16 cellular contexts compared by ENCODE assay signal in the genomic region with DNA sequence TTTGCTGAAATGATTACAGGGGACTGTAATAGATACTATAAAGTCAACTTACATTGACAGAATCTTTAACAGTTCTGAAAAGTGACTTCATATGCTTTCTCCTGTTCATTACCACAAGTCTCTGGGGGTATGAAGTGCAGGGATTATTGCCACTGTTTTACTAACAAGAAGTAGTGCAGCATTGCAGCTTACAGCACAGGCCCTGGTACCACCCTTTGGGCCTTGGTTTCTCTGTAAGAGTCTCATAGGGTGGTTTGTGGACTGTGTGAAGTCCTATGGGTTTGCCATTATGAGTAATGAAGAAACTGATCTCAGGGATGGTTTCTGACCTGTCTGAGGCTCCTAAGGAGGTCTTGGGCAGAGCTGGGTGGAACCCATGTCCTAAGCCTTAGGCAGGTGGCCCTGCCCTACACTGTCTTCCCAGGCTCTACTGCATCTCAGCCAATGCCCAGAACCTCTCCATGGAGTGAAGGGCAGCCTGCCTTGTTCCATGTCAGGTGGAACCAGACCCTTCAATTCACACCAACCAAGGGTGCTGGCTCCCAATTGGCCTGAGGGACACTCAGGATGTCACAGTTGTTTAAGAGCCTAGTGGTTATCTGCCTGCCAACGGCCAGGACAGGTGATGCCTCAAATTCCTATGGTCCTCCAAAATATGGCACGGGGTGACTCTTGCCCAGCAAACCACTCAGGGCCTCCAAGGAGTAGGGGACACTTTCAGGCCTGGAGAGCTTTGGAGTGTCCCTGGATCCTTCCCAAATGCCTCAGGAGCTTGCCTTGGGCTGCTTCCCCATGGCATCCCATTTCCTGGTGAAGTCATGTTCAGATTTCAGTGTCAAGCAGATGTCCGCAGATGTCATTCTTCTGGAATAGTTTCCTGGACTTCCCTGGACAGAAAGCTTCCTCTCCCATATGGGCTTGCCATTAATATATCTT.
DNase-seq lines count a peak whose midpoint lies in the region; ATAC-seq, FAIRE-seq and TF ChIP-seq lines count a peak whose summit lies in the region.
"Had no signal": no experiment of that assay in that cellular context is flagged by ENCODE, and none has a peak within 500 bp of the region (broad histone marks: within the 10 kb centered on the region; RNA-seq: fewer than 3 reads in every experiment).

No MANE protein-coding gene starts in this region.

- H4K8ac ChIP-seq in H9 (replicated peaks; ENCODE audit: insufficient read length, low read depth, low read length) = no peak overlapping the region

- H3K4ac ChIP-seq in H9 (ENCODE audit: low read depth, low read length) = no peak overlapping the region

- H3K4me1 ChIP-seq in psoas muscle (peaks cover 4% of the 10 kb centered on the region), H9 (ENCODE audit: insufficient read depth, low read length) (no peaks in the 10 kb centered on the region), MM.1S (ENCODE audit: low read length) (no peaks in the 10 kb centered on the region)
- H3K4me1 ChIP-seq: BE2C had no signal

- FAIRE-seq in bronchial epithelial cell (lab: Jason Lieb, UNC) = peak; percentile 40
- FAIRE-seq: A204.1, GM12891, K562 had no signal

- no peak overlapping the region for H3K23ac ChIP-seq in H9 (ENCODE audit: insufficient read length, low read depth, low read length)

- H3T11ph ChIP-seq in H9 (ENCODE audit: low read length) = no peak overlapping the region

- no peaks in the 10 kb centered on the region for H3K79me1 ChIP-seq in H9 (ENCODE audit: insufficient read depth, low read depth, low read length, poor library complexity, severe bottlenecking)

- H3K18ac ChIP-seq in H9 (ENCODE audit: insufficient read length, low read depth, low read length) = no peak overlapping the region

- no peak overlapping the region for H2BK20ac ChIP-seq in H9 (ENCODE audit: low read depth, low read length, poor library complexity, severe bottlenecking)

- no peak overlapping the region for H4K91ac ChIP-seq in H9 (ENCODE audit: insufficient read length, low read depth, low read length)

- H3F3A ChIP-seq in MM.1S (ENCODE audit: insufficient read depth, low read length) = no peaks in the 10 kb centered on the region

- H3K79me2 ChIP-seq in H9 (ENCODE audit: insufficient read depth, low read length) (no peaks in the 10 kb centered on the region), MM.1S (ENCODE audit: low read length) (no peaks in the 10 kb centered on the region)

- no peak overlapping the region for H2AFZ ChIP-seq in H9 (ENCODE audit: low read length)
- no peak overlapping the region for H2AFZ ChIP-seq in MM.1S (ENCODE audit: low read length)

- peak overlapping the region; percentile 68 for H3K27ac ChIP-seq in psoas muscle
- no peak overlapping the region for H3K27ac ChIP-seq in H9 (ENCODE audit: insufficient read length, low read depth, low read length)
- no peak overlapping the region for H3K27ac ChIP-seq in CD4-positive, alpha-beta T cell (ENCODE audit: low read depth, low read length)
- H3K27ac ChIP-seq in MM.1S (ENCODE audit: low read length) = no peak overlapping the region

- no peak overlapping the region for H3K27ac Mint-ChIP-seq in stimulated activated naive B cell treated with anti-CD40 and anti-IgM and Interleukin-4, amounts not matched to agents 10 μg/mL and 1 μg/mL and 100 μg/mL, for 72 hours
- no peak overlapping the region for H3K27ac Mint-ChIP-seq in H9
- no peak overlapping the region for H3K27ac Mint-ChIP-seq in CD4-positive, alpha-beta T cell

- no peak overlapping the region for H2BK15ac ChIP-seq in H9 (ENCODE audit: low read depth, low read length)

- H2BK5ac ChIP-seq in H9 (ENCODE audit: insufficient read length, low read length) = no peak overlapping the region

- CTCF ChIA-PET in CD4-positive, alpha-beta T cell (lab: Charles Lee) = no interaction called here

- H4K20me1 ChIP-seq in H9 (ENCODE audit: control insufficient read depth, insufficient read depth, insufficient read length) (no peaks in the 10 kb centered on the region), MM.1S (ENCODE audit: insufficient read depth, low read length) (no peaks in the 10 kb centered on the region)

- H3K9me2 ChIP-seq in MM.1S (replicated peaks; ENCODE audit: insufficient read depth, low read length) = no peaks in the 10 kb centered on the region

- no peak overlapping the region for H3K56ac ChIP-seq in H9 (ENCODE audit: insufficient read length, low read depth, low read length)

- no peak overlapping the region for H4K5ac ChIP-seq in H9 (ENCODE audit: insufficient read length, low read depth, low read length)

- peaks cover 5 to 9% of the 10 kb centered on the region in 2 donors for H3K27me3 Mint-ChIP-seq in stimulated activated naive B cell treated with anti-CD40 and anti-IgM and Interleukin-4, amounts not matched to agents 10 μg/mL and 1 μg/mL and 100 μg/mL, for 72 hours
- peaks cover 3% of the 10 kb centered on the region for H3K27me3 Mint-ChIP-seq in H9 (ENCODE audit: low read depth)
- no peaks in the 10 kb centered on the region for H3K27me3 Mint-ChIP-seq in CD4-positive, alpha-beta T cell

- H2BK120ac ChIP-seq in H9 (ENCODE audit: low read depth, low read length, poor library complexity, severe bottlenecking) = no peak overlapping the region

- H3K14ac ChIP-seq in H9 (ENCODE audit: insufficient read depth, low read length) = no peak overlapping the region

- H3K9me3 ChIP-seq in psoas muscle (no peaks in the 10 kb centered on the region), H9 (ENCODE audit: control insufficient read depth, low read depth, low read length) (no peaks in the 10 kb centered on the region), MM.1S (replicated peaks; ENCODE audit: insufficient read depth, low read length) (no peaks in the 10 kb centered on the region)
- no peaks in the 10 kb centered on the region for H3K9me3 ChIP-seq in CD4-positive, alpha-beta T cell (ENCODE audit: control insufficient read depth, low read length)
- H3K9me3 ChIP-seq: BE2C had no signal

- ATAC-seq in HG02885 (IDR thresholded peaks at IDR 0.05; ENCODE audit: poor library complexity, unreplicated experiment) (peak; percentile 39), psoas muscle (peak; percentile 66 to 82 (median 72)), HG03521 (IDR thresholded peaks at IDR 0.05; ENCODE audit: unreplicated experiment) (no peak)
- peak; percentile 48 to 57 for ATAC-seq in stimulated activated naive B cell treated with anti-CD40 and anti-IgM and Interleukin-4, amounts not matched to agents 10 μg/mL and 1 μg/mL and 100 μg/mL, for 72 hours (replicated peaks)
- no peak for ATAC-seq in CD4-positive, alpha-beta T cell (ENCODE audit: poor library complexity)
- ATAC-seq: HCT116, K562 had no signal

- H3K27me3 ChIP-seq in bronchial epithelial cell (ENCODE audit: control insufficient read depth, insufficient read depth, low read length) (no peaks in the 10 kb centered on the region), psoas muscle (ENCODE audit: insufficient read depth in 3 of 3, low read length in 2 of 3) (no peaks in the 10 kb centered on the region), H9 (ENCODE audit: insufficient read depth, low read length) (no peaks in the 10 kb centered on the region), MM.1S (replicated peaks; ENCODE audit: insufficient read depth, low read length) (no peaks in the 10 kb centered on the region)
- H3K27me3 ChIP-seq in CD4-positive, alpha-beta T cell (ENCODE audit: control insufficient read depth, insufficient read depth, low read length) = no peaks in the 10 kb centered on the region
- H3K27me3 ChIP-seq: BE2C had no signal

- H3K23me2 ChIP-seq in H9 (ENCODE audit: insufficient read length, low read depth, low read length, poor library complexity, severe bottlenecking) = no peaks in the 10 kb centered on the region

- POLR2A ChIA-PET in CD4-positive, alpha-beta T cell (lab: Charles Lee) = no interaction called here

- intact Hi-C loops in psoas muscle (cut with DNase I) = no loop called here
- intact Hi-C loops in CD4-positive, alpha-beta T cell (cut with DNase I, micrococcal nuclease) = no loop called here

- no peak for TF ChIP-seq CTCF in bronchial epithelial cell (IDR thresholded peaks at IDR 0.05; ENCODE audit: insufficient read depth, low read length, severe bottlenecking)
- TF ChIP-seq CTCF in psoas muscle (IDR thresholded peaks at IDR 0.05) = no peak
- TF ChIP-seq CTCF in H9 (conservative IDR thresholded peaks at IDR 0.05) = no peak
- TF ChIP-seq CTCF in CD4-positive, alpha-beta T cell (IDR thresholded peaks at IDR 0.05) = no peak
- no peak for TF ChIP-seq CTCF in MM.1S (IDR thresholded peaks at IDR 0.05; ENCODE audit: low read length)

- no peak overlapping the region for H3K4me2 ChIP-seq in H9 (ENCODE audit: insufficient read depth, insufficient read length, low read length)
- no peak overlapping the region for H3K4me2 ChIP-seq in MM.1S (ENCODE audit: low read depth, low read length)

- H3K36me3 ChIP-seq in bronchial epithelial cell (ENCODE audit: control insufficient read depth, insufficient read depth, low read length) = no peaks in the 10 kb centered on the region
- no peaks in the 10 kb centered on the region for H3K36me3 ChIP-seq in psoas muscle (ENCODE audit: insufficient read depth in 1 of 2, low read depth in 1 of 2)
- H3K36me3 ChIP-seq in MM.1S (replicated peaks; ENCODE audit: insufficient read depth, low read length) = no peaks in the 10 kb centered on the region
- H3K36me3 ChIP-seq: BE2C had no signal

- peaks cover 2 to 8% of the 10 kb centered on the region in 2 donors for H3K4me1 Mint-ChIP-seq in stimulated activated naive B cell treated with anti-CD40 and anti-IgM and Interleukin-4, amounts not matched to agents 10 μg/mL and 1 μg/mL and 100 μg/mL, for 72 hours
- H3K4me1 Mint-ChIP-seq in H9 = no peaks in the 10 kb centered on the region
- H3K4me1 Mint-ChIP-seq in CD4-positive, alpha-beta T cell (ENCODE audit: low read depth) = no peaks in the 10 kb centered on the region

- H3K4me3 ChIP-seq in bronchial epithelial cell (ENCODE audit: low read depth, low read length) (no peak overlapping the region), psoas muscle (no peak overlapping the region), MM.1S (ENCODE audit: low read length) (no peak overlapping the region)
- H3K4me3 ChIP-seq: K562 had no signal

- no peak overlapping the region for H2BK12ac ChIP-seq in H9 (ENCODE audit: insufficient read length, low read depth, low read length)

- H3K36me3 Mint-ChIP-seq in stimulated activated naive B cell treated with anti-CD40 and anti-IgM and Interleukin-4, amounts not matched to agents 10 μg/mL and 1 μg/mL and 100 μg/mL, for 72 hours = no peaks in the 10 kb centered on the region
- H3K36me3 Mint-ChIP-seq in H9 (ENCODE audit: insufficient read depth in 1 of 3, low read depth in 3 of 3) = no peaks in the 10 kb centered on the region; a peak in 1 of 7 replicates
- no peaks in the 10 kb centered on the region for H3K36me3 Mint-ChIP-seq in CD4-positive, alpha-beta T cell (ENCODE audit: low read depth)

- H3K4me3 Mint-ChIP-seq in stimulated activated naive B cell treated with anti-CD40 and anti-IgM and Interleukin-4, amounts not matched to agents 10 μg/mL and 1 μg/mL and 100 μg/mL, for 72 hours = no peak overlapping the region
- H3K4me3 Mint-ChIP-seq in H9 = no peak overlapping the region
- H3K4me3 Mint-ChIP-seq in CD4-positive, alpha-beta T cell = no peak overlapping the region

- 26 to 67% (median 29%) methylated on average over 3 of the region's 3 CpGs for WGBS in psoas muscle, 3 donors
- no CpG with 5 or more reads among the region's 3 CpGs for WGBS in H9 (ENCODE audit: extremely low coverage, insufficient read length, low lambda C conversion rate)

- H3K9me3 Mint-ChIP-seq in stimulated activated naive B cell treated with anti-CD40 and anti-IgM and Interleukin-4, amounts not matched to agents 10 μg/mL and 1 μg/mL and 100 μg/mL, for 72 hours = peaks cover 4 to 7% of the 10 kb centered on the region in 2 donors
- peaks cover 4 to 6% of the 10 kb centered on the region in 2 experiments; a peak in 4 of 5 replicates for H3K9me3 Mint-ChIP-seq in H9
- no peaks in the 10 kb centered on the region for H3K9me3 Mint-ChIP-seq in CD4-positive, alpha-beta T cell

- H3K9ac ChIP-seq in H9 (ENCODE audit: extremely low read depth, insufficient read length, low read length) = no peak overlapping the region
- H3K9ac ChIP-seq in MM.1S (ENCODE audit: low read length) = no peak overlapping the region

- H2AK5ac ChIP-seq in H9 (ENCODE audit: insufficient read length, low read length) = no peak overlapping the region

- no peak for DNase-seq in bronchial epithelial cell (ENCODE audit: low read depth)
- DNase-seq in psoas muscle = no peak
- no peak for DNase-seq in stimulated activated naive B cell treated with anti-CD40 and anti-IgM and Interleukin-4, amounts not matched to agents 10 μg/mL and 1 μg/mL and 100 μg/mL, for 72 hours
- DNase-seq in H9 = no peak
- no peak for DNase-seq in CD4-positive, alpha-beta T cell
- DNase-seq in MM.1S = no peak
- DNase-seq: BE2C, Calu3, DMS 273 treated with DMSO at 0.1 percent for 48 hours, GOT3 had no signal

Comparison
In these comparisons a context has a peak if more than half of its experiments do, and no peak if none do; other contexts are left out.
1. ATAC-seq: peak in HG02885 (single experiment), psoas muscle (4 of 4) and stimulated activated naive B cell treated with anti-CD40 and anti-IgM and Interleukin-4, amounts not matched to agents 10 μg/mL and 1 μg/mL and 100 μg/mL, for 72 hours (2 of 2); none in CD4-positive, alpha-beta T cell (single experiment) and HG03521 (single experiment).